In genomic region chr3:21049368-21050062, GRCh38 we compare ENCODE assay signal across 34 cellular contexts.
"Had no signal": no experiment of that assay in that cellular context is flagged by ENCODE, and none has a peak within 500 bp of the region (broad histone marks: within the 10 kb centered on the region; RNA-seq: fewer than 3 reads in every experiment).

No MANE protein-coding gene starts in this region.

- H3K9me3 ChIP-seq: SJCRH30 had no signal

- H3K9me3 Mint-ChIP-seq: activated T-helper 1 cell treated with anti-CD3 and anti-CD28 coated beads, Interleukin-12 subunit alpha, Interleukin-12 subunit beta, Interleukin-2, Interleukin-4 antibody, amounts not matched to agents 30 ng/mL and 10 ng/mL and 1 ng/mL, durations not matched to agents 14 hours and 24 hours and 36 hours had no signal

- ATAC-seq: activated T-cell treated with anti-CD3 and anti-CD28 coated beads, Interleukin-2, amount 50 U/mL, for 4 hours had no signal

- H3K27ac ChIP-seq: brain microvascular endothelial cell, SJCRH30, VCaP had no signal

- H3K36me3 Mint-ChIP-seq: activated CD4-positive, alpha-beta memory T cell treated with anti-CD3 and anti-CD28 coated beads for 36 hours; activated naive CD4-positive, alpha-beta T cell treated with anti-CD3 and anti-CD28 coated beads, Interleukin-2, amount 10 ng/mL, durations not matched to agents 7 days and 5 days; activated naive CD8-positive, alpha-beta T cell treated with anti-CD3 and anti-CD28 coated beads for 36 hours had no signal

- H3K4me1 ChIP-seq: SJCRH30 had no signal

- H3K27ac Mint-ChIP-seq: activated B cell treated with CpG ODN at 0.5 μM for 24 hours; activated CD4-positive, alpha-beta memory T cell treated with anti-CD3 and anti-CD28 coated beads for 36 hours; activated naive CD4-positive, alpha-beta T cell treated with anti-CD3 and anti-CD28 coated beads, Interleukin-2, amount 10 ng/mL, durations not matched to agents 7 days and 5 days; activated naive CD8-positive, alpha-beta T cell treated with anti-CD3 and anti-CD28 coated beads for 36 hours; activated T-helper 1 cell treated with anti-CD3 and anti-CD28 coated beads, Interleukin-12 subunit alpha, Interleukin-12 subunit beta, Interleukin-2, Interleukin-4 antibody, amounts not matched to agents 30 ng/mL and 10 ng/mL and 1 ng/mL, durations not matched to agents 14 hours and 24 hours and 36 hours had no signal

- H3K36me3 ChIP-seq: brain microvascular endothelial cell, SJCRH30 had no signal

- H3K27me3 ChIP-seq: brain microvascular endothelial cell, SJCRH30 had no signal

- DNase-seq: activated B cell treated with CpG ODN at 0.5 μM for 24 hours; activated CD4-positive, alpha-beta memory T cell treated with anti-CD3 and anti-CD28 coated beads for 36 hours; activated CD4-positive, alpha-beta T cell treated with anti-CD3 and anti-CD28 coated beads for 4 hours; activated CD4-positive, alpha-beta T cell treated with anti-CD3 and anti-CD28 coated beads, Interleukin-2, amount 50 U/mL, for 1 hour; activated CD4-positive, CD25-positive, alpha-beta regulatory T cell treated with anti-CD3 and anti-CD28 coated beads, Interleukin-2, amount 50 U/mL, for 72 hours; activated CD8-positive, alpha-beta memory T cell treated with anti-CD3 and anti-CD28 coated beads, Interleukin-2, amount 50 U/mL, for 4 hours; activated naive CD4-positive, alpha-beta T cell treated with anti-CD3 and anti-CD28 coated beads, Interleukin-2, amount 10 ng/mL, durations not matched to agents 7 days and 5 days; activated naive CD8-positive, alpha-beta T cell treated with anti-CD3 and anti-CD28 coated beads for 36 hours; activated T-cell treated with anti-CD3 and anti-CD28 coated beads for 4 hours; activated T-cell treated with anti-CD3 and anti-CD28 coated beads, Interleukin-2, amount 50 U/mL, for 4 hours; amniotic stem cell; aorta; brain microvascular endothelial cell; central memory CD4-positive, alpha-beta T cell; NCI-H1092 treated with DMSO at 0.1 percent for 48 hours; NCI-H1417; NCI-H146; NCI-H187; NCI-H2029 treated with DMSO at 0.1 percent for 48 hours; NCI-H2107; NCI-H2171; NCI-H2227 treated with DMSO at 0.1 percent for 48 hours; NCI-H446; NCI-H510A treated with DMSO at 0.1 percent for 48 hours; NCI-H748 treated with DMSO at 0.1 percent for 48 hours; SHP77; SJCRH30; SW 1271; T-helper 1 cell; T-helper 2 cell; T-helper 9 cell had no signal

- H3K4me3 ChIP-seq: SJCRH30 had no signal

- FAIRE-seq: colon had no signal
